In the genomic region with DNA sequence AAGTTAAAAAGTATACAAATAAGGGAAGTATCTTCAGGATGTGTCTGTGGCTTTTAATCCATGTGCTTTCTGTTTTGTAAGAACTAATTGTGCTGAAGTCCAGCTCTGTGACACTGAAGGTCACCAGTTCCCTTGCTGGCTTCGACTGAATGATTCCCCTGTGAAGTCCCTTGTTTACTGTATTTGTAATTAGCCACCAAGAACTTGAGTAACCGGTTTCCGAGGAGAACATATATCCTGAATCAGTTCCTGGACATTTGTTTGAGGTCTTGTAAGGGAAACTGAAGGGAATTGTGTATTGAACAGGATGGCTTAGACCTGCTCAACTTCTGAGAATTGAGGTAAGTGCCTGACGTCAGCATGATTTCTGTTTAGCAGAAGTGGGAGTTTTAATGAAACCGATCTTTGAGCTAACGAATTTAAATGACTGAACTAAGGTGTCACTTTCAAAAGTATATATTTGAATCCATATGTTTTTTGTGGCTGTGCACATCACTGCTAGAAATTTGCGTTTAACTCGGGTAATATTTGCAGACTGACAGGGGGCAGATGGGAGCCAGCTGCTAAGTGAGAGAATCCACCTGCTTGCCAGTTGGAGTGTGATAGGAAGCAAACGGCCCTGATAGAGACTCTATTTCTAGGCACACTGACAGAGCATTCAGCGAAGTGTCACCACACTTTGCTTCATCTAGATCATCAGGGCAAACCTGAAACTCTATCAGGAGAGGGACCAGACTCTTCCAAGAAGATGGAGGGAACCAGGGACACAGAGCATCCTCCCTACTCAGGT, we compare ENCODE assay signal across 12 cellular contexts.
DNase-seq lines count a peak whose midpoint lies in the region; ATAC-seq, FAIRE-seq and TF ChIP-seq lines count a peak whose summit lies in the region.
"Had no signal": no experiment of that assay in that cellular context is flagged by ENCODE, and none has a peak within 500 bp of the region (broad histone marks: within the 10 kb centered on the region; RNA-seq: fewer than 3 reads in every experiment).

No MANE protein-coding gene starts in this region.

- H4K20me1 ChIP-seq in HepG2 (ENCODE audit: insufficient read depth, low read length) = no peaks in the 10 kb centered on the region

- FAIRE-seq in A549 (lab: Jason Lieb, UNC) (no peak), bronchial epithelial cell (lab: Jason Lieb, UNC) (no peak), HepG2 (lab: Jason Lieb, UNC) (no peak)

- no peak for TF ChIP-seq EP300 in A549 (IDR thresholded peaks at IDR 0.05)
- no peak for TF ChIP-seq EP300 in HepG2 (IDR thresholded peaks at IDR 0.05; ENCODE audit: low read depth in 2 of 2, low read length in 2 of 2)
- no peak for TF ChIP-seq EP300 in HepG2 (CRISPR knock-in tag; IDR thresholded peaks at IDR 0.05; ENCODE audit: borderline replicate concordance)

- H3K4me2 ChIP-seq in A549 (no peak overlapping the region), HepG2 (ENCODE audit: low read depth, low read length) (no peak overlapping the region; the same call in 1 of the 2 replicates)

- DNase-seq in A549 (ENCODE audit: low read depth in 1 of 2, low spot score in 1 of 2) (no peak), NCI-H1694 (lab: John Stamatoyannopoulos, UW) (peak; percentile 24), bronchial epithelial cell (ENCODE audit: low read depth) (peak; percentile 83), HepG2 (ENCODE audit: low spot score) (peak; percentile 5), NCI-H128 (lab: John Stamatoyannopoulos, UW; ENCODE audit: unreplicated experiment) (no peak), KBM-7 (no peak), cortex of kidney (lab: John Stamatoyannopoulos, UW) (no peak)
- DNase-seq: activated CD4-positive, alpha-beta T cell treated with anti-CD3 and anti-CD28 coated beads, Interleukin-2, amount 50 U/mL, for 4 hours; NCI-H69; T-helper 1 cell had no signal

- H3K9ac ChIP-seq in HepG2 (ENCODE audit: insufficient read depth, low read depth, low read length) = no peak overlapping the region

- H3K4me1 ChIP-seq in A549 = peaks cover 43% of the 10 kb centered on the region
- 0 out of 2 replicates have a peak, but pooled peaks cover 7% of the 10 kb centered on the region for H3K4me1 ChIP-seq in HepG2 (ENCODE audit: insufficient read depth, low read length)

- H3K27ac ChIP-seq in A549 = peak overlapping the region; percentile 77 to 91
- no peak overlapping the region for H3K27ac ChIP-seq in HepG2 (ENCODE audit: extremely low read length, insufficient read depth, low read length)

- BruUV-seq in HepG2 (replicated peaks; lab: Mats Ljungman, UMichigan) = no TSS peak

- H2AFZ ChIP-seq in HepG2 (ENCODE audit: low read length) = no peak overlapping the region

- TF ChIP-seq CTCF in A549 (IDR thresholded peaks at IDR 0.05) = no peak
- TF ChIP-seq CTCF in bronchial epithelial cell (IDR thresholded peaks at IDR 0.05; ENCODE audit: insufficient read depth, low read length, severe bottlenecking) = no peak
- no peak for TF ChIP-seq CTCF in HepG2 (CRISPR knock-in tag; IDR thresholded peaks at IDR 0.05)

- no peaks in the 10 kb centered on the region for H3K27me3 ChIP-seq in bronchial epithelial cell (ENCODE audit: control insufficient read depth, insufficient read depth, low read length)
- H3K27me3 ChIP-seq in HepG2 (ENCODE audit: control insufficient read depth in 1 of 2, insufficient read depth in 2 of 2, low read length in 2 of 2) = peaks cover 0 to 5% of the 10 kb centered on the region in 2 experiments; a peak in 2 of 5 replicates

- TF ChIP-seq POLR2A in A549 (IDR thresholded peaks at IDR 0.05; ENCODE audit: low read length) (no peak), HepG2 (IDR thresholded peaks at IDR 0.05; ENCODE audit: insufficient read depth in 1 of 2, low read depth in 2 of 2, low read length in 2 of 2) (no peak)

- ATAC-seq in A549 = no peak
- ATAC-seq in HepG2 = peak; percentile 40; the same call in 1 of the 3 replicates
- no peak for ATAC-seq in GM18909 (IDR thresholded peaks at IDR 0.05; ENCODE audit: poor library complexity, unreplicated experiment)
- ATAC-seq: natural killer cell treated with Interleukin-12 subunit alpha and Interleukin-12 subunit beta and Interleukin-15 and Interleukin-18, amount 100 ng/mL, for 72 hours had no signal

- CTCF ChIA-PET in A549 (lab: Yijun Ruan, JAX) (no interaction called here), HepG2 (lab: Yijun Ruan, JAX; ENCODE audit: low intra/inter-chr PET ratio, low total read pairs) (no interaction called here)

- no peak for TF ChIP-seq RAD21 in A549 (conservative IDR thresholded peaks at IDR 0.05 in 1 of 2, IDR thresholded peaks at IDR 0.05 in 1 of 2)
- no peak for TF ChIP-seq RAD21 in HepG2 (CRISPR knock-in tag; IDR thresholded peaks at IDR 0.05)

- H3K36me3 ChIP-seq in bronchial epithelial cell (ENCODE audit: control insufficient read depth, insufficient read depth, low read length) = no peaks in the 10 kb centered on the region
- H3K36me3 ChIP-seq in HepG2 (replicated peaks in 1 of 2; ENCODE audit: control insufficient read depth in 1 of 2, insufficient read depth in 2 of 2, low read length in 2 of 2) = no peaks in the 10 kb centered on the region

- in situ Hi-C loops in HepG2 (cut with HindIII; ENCODE audit: extremely low pct_ligation_motif_present, low pct_unique_long_range_greater_than_20kb) (no loop called here), KBM-7 (cut with MboI; ENCODE audit: low pct_unique_long_range_greater_than_20kb, low sequenced_read_pairs) (no loop called here)

- WGBS in A549 (ENCODE audit: missing lambda C conversion rate) = 82% methylated on average over 10 of the region's 10 CpGs
- WGBS in HepG2 (ENCODE audit: low lambda C conversion rate) = 10% methylated on average over 10 of the region's 10 CpGs

- POLR2A ChIA-PET in A549 (lab: Yijun Ruan, JAX) = no interaction called here
- POLR2A ChIA-PET in HepG2 (lab: Yijun Ruan, JAX) = no interaction called here

- H3K79me2 ChIP-seq in HepG2 (ENCODE audit: insufficient read depth, low read length) = no peaks in the 10 kb centered on the region

- H3K9me3 ChIP-seq in A549 = no peaks in the 10 kb centered on the region
- no peaks in the 10 kb centered on the region for H3K9me3 ChIP-seq in HepG2 (ENCODE audit: low read length)

- H3K4me3 ChIP-seq in A549 = no peak overlapping the region
- no peak overlapping the region for H3K4me3 ChIP-seq in bronchial epithelial cell (ENCODE audit: low read depth, low read length)
- no peak overlapping the region for H3K4me3 ChIP-seq in HepG2 (replicated peaks in 1 of 3; ENCODE audit: insufficient read depth in 1 of 3, low read depth in 2 of 3, low read length in 3 of 3)

- intact Hi-C loops in HepG2 (cut with micrococcal nuclease; ENCODE audit: unreplicated experiment) = no loop called here

TF ChIP-seq in A549, 52 proteins besides CTCF, POLR2A, EP300 and RAD21 (continues in another document):
- TF ChIP-seq CEBPB (IDR thresholded peaks at IDR 0.05) (no peak), HOXB13 (CRISPR knock-in tag; IDR thresholded peaks at IDR 0.05; ENCODE audit: low read depth) (no peak)
- TF ChIP-seq, protein P1, sequence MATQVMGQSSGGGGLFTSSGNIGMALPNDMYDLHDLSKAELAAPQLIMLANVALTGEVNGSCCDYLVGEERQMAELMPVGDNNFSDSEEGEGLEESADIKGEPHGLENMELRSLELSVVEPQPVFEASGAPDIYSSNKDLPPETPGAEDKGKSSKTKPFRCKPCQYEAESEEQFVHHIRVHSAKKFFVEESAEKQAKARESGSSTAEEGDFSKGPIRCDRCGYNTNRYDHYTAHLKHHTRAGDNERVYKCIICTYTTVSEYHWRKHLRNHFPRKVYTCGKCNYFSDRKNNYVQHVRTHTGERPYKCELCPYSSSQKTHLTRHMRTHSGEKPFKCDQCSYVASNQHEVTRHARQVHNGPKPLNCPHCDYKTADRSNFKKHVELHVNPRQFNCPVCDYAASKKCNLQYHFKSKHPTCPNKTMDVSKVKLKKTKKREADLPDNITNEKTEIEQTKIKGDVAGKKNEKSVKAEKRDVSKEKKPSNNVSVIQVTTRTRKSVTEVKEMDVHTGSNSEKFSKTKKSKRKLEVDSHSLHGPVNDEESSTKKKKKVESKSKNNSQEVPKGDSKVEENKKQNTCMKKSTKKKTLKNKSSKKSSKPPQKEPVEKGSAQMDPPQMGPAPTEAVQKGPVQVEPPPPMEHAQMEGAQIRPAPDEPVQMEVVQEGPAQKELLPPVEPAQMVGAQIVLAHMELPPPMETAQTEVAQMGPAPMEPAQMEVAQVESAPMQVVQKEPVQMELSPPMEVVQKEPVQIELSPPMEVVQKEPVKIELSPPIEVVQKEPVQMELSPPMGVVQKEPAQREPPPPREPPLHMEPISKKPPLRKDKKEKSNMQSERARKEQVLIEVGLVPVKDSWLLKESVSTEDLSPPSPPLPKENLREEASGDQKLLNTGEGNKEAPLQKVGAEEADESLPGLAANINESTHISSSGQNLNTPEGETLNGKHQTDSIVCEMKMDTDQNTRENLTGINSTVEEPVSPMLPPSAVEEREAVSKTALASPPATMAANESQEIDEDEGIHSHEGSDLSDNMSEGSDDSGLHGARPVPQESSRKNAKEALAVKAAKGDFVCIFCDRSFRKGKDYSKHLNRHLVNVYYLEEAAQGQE (IDR thresholded peaks at IDR 0.05) = no peak

TF ChIP-seq in HepG2, 621 proteins besides CTCF, POLR2A, EP300 and RAD21:
- TF ChIP-seq CREB1 (IDR thresholded peaks at IDR 0.05) = peak; percentile 23; the same call in 1 of the 2 replicates
- TF ChIP-seq CREB1 (CRISPR knock-in tag; IDR thresholded peaks at IDR 0.05) = no peak
- TF ChIP-seq, protein P2, sequence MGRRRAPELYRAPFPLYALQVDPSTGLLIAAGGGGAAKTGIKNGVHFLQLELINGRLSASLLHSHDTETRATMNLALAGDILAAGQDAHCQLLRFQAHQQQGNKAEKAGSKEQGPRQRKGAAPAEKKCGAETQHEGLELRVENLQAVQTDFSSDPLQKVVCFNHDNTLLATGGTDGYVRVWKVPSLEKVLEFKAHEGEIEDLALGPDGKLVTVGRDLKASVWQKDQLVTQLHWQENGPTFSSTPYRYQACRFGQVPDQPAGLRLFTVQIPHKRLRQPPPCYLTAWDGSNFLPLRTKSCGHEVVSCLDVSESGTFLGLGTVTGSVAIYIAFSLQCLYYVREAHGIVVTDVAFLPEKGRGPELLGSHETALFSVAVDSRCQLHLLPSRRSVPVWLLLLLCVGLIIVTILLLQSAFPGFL (CRISPR knock-in tag; IDR thresholded peaks at IDR 0.05) = no peak
- 0 out of 2 replicates have a peak, but pooled peaks have one; percentile 19 for TF ChIP-seq MAFF (IDR thresholded peaks at IDR 0.05; ENCODE audit: low read depth, low read length)
- peak; percentile 10 to 50; a peak in 1 of 4 replicates for TF ChIP-seq MAFK (conservative IDR thresholded peaks at IDR 0.05 in 1 of 2, IDR thresholded peaks at IDR 0.05 in 1 of 2; ENCODE audit: low read length in 2 of 2)

Comparison
In these comparisons a context has a peak if more than half of its experiments do, and no peak if none do; other contexts are left out.
1. DNase-seq: peak in NCI-H1694 (single experiment), bronchial epithelial cell (single experiment) and HepG2 (single experiment); none in A549 (0 of 2), NCI-H128 (single experiment), KBM-7 (single experiment) and cortex of kidney (single experiment).